Comparison of ENCODE assay signal across 15 cellular contexts in the genomic region with DNA sequence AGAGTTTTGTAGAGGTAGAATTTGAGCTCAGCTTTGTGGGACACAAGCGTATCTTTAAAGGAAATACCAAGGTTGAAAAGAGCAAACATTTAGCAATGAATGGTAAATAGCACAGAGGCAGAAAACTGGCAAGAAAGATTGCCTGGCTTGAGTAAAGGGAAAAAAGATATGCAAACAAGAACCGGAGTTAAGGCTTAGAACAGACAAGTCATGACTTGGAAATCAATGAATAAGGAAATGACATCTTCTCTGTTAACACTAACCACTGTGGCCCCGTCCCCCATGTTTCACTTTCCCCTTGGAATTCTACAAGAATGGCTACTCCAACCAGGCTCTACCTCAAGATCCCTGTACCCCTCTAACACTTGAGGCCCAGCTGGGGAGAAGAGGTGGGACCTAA. TPM values are rescaled to one million over a fixed set of nuclear protein-coding genes. Genes with fewer than 3 reads are reported as not detected.
A peak's percentile ranks its signal among the peaks of the same experiment; 100 is the strongest.
DNase-seq lines count a peak whose midpoint lies in the region; ATAC-seq, FAIRE-seq and TF ChIP-seq lines count a peak whose summit lies in the region.
"Had no signal": no experiment of that assay in that cellular context is flagged by ENCODE, and none has a peak within 500 bp of the region (broad histone marks: within the 10 kb centered on the region; RNA-seq: fewer than 3 reads in every experiment).

No MANE protein-coding gene starts in this region.

- H3K27ac Mint-ChIP-seq in CD4-positive, CD25-positive, alpha-beta regulatory T cell = peak overlapping the region in 2 of 3 donors; percentile 47 to 64
- H3K27ac Mint-ChIP-seq: stimulated activated naive CD8-positive, alpha-beta T cell treated with anti-CD3 and anti-CD28 coated beads, Interleukin-15, Interleukin-2, amounts not matched to agents 100 ng/mL and 50 ng/mL, for 24 hours had no signal

- no peaks in the 10 kb centered on the region for H3K9me3 Mint-ChIP-seq in CD4-positive, CD25-positive, alpha-beta regulatory T cell
- H3K9me3 Mint-ChIP-seq: stimulated activated naive CD8-positive, alpha-beta T cell treated with anti-CD3 and anti-CD28 coated beads, Interleukin-15, Interleukin-2, amounts not matched to agents 100 ng/mL and 50 ng/mL, for 24 hours had no signal

- no peak for ATAC-seq in CD4-positive, CD25-positive, alpha-beta regulatory T cell (ENCODE audit: low read depth in 2 of 2)
- ATAC-seq in RWPE2 (ENCODE audit: low read depth) (peak; percentile 25; the same call in 2 of the 3 replicates), HG03378 (IDR thresholded peaks at IDR 0.05; ENCODE audit: unreplicated experiment) (no peak), GM19452 (IDR thresholded peaks at IDR 0.05; ENCODE audit: unreplicated experiment) (no peak)

- TF ChIP-seq EP300 in esophagus muscularis mucosa (IDR thresholded peaks at IDR 0.05) = no peak

- H3K27ac ChIP-seq in CD4-positive, CD25-positive, alpha-beta regulatory T cell (ENCODE audit: insufficient read depth, low read length, poor library complexity, severe bottlenecking) = no peak overlapping the region
- peak overlapping the region; percentile 78 for H3K27ac ChIP-seq in RWPE2 (ENCODE audit: poor library complexity, severe bottlenecking)
- H3K27ac ChIP-seq in esophagus muscularis mucosa (replicated peaks in 1 of 4) = peak overlapping the region; percentile 29 to 55 (median 35)
- peak overlapping the region; percentile 39 for H3K27ac ChIP-seq in osteoblast (ENCODE audit: low read depth, low read length)
- H3K27ac ChIP-seq: HL-60, SJSA1 had no signal

- peak overlapping the region; percentile 28 for H3K4me2 ChIP-seq in osteoblast (ENCODE audit: insufficient read depth, low read length)

- TF ChIP-seq CTCF in RWPE2 (IDR thresholded peaks at IDR 0.05; ENCODE audit: poor library complexity, severe bottlenecking) (no peak), esophagus muscularis mucosa (IDR thresholded peaks at IDR 0.05) (no peak), osteoblast (IDR thresholded peaks at IDR 0.05; ENCODE audit: extremely low read depth, low read depth, low read length) (no peak)

- H3K9me3 ChIP-seq in CD4-positive, CD25-positive, alpha-beta regulatory T cell (ENCODE audit: control insufficient read depth in 2 of 2, low read length in 2 of 2) = no peaks in the 10 kb centered on the region
- no peaks in the 10 kb centered on the region for H3K9me3 ChIP-seq in RWPE2 (ENCODE audit: severe bottlenecking)
- no peaks in the 10 kb centered on the region for H3K9me3 ChIP-seq in esophagus muscularis mucosa
- H3K9me3 ChIP-seq in osteoblast (ENCODE audit: low read depth, low read length) = no peaks in the 10 kb centered on the region
- H3K9me3 ChIP-seq: SJSA1 had no signal

- 42% methylated on average over 3 of the region's 3 CpGs for WGBS in esophagus muscularis mucosa

- peaks cover 4% of the 10 kb centered on the region for H3K36me3 Mint-ChIP-seq in CD4-positive, CD25-positive, alpha-beta regulatory T cell

- no peaks in the 10 kb centered on the region for H3K27me3 ChIP-seq in CD4-positive, CD25-positive, alpha-beta regulatory T cell (ENCODE audit: control insufficient read depth, insufficient read depth, low read length)
- H3K27me3 ChIP-seq in RWPE2 (ENCODE audit: insufficient read depth, poor library complexity, severe bottlenecking) = no peaks in the 10 kb centered on the region
- H3K27me3 ChIP-seq in esophagus muscularis mucosa = no peaks in the 10 kb centered on the region
- H3K27me3 ChIP-seq in osteoblast (ENCODE audit: insufficient read depth, low read length) = no peaks in the 10 kb centered on the region
- H3K27me3 ChIP-seq: SJSA1 had no signal

- peak overlapping the region; percentile 14 for H2AFZ ChIP-seq in osteoblast (ENCODE audit: low read length)

- H3K27me3 Mint-ChIP-seq in CD4-positive, CD25-positive, alpha-beta regulatory T cell = no peaks in the 10 kb centered on the region
- H3K27me3 Mint-ChIP-seq: stimulated activated naive CD8-positive, alpha-beta T cell treated with anti-CD3 and anti-CD28 coated beads, Interleukin-15, Interleukin-2, amounts not matched to agents 100 ng/mL and 50 ng/mL, for 24 hours had no signal

- peaks cover 14% of the 10 kb centered on the region for H4K20me1 ChIP-seq in osteoblast (ENCODE audit: insufficient read depth, low read length)

- DNase-seq in CD4-positive, CD25-positive, alpha-beta regulatory T cell = no peak
- DNase-seq in RWPE2 (ENCODE audit: low spot score) = no peak
- no peak for DNase-seq in esophagus muscularis mucosa (ENCODE audit: extremely low spot score)
- no peak for DNase-seq in osteoblast (ENCODE audit: insufficient read length, low spot score, missing footprints)
- DNase-seq in activated gamma-delta T cell (lab: John Stamatoyannopoulos, UW) = no peak
- no peak for DNase-seq in HTR-8/SVneo (ENCODE audit: insufficient read length, low spot score)
- DNase-seq: kidney glomerular epithelial cell, NCI-H2029 had no signal

- peaks cover 35% of the 10 kb centered on the region for H3K4me1 ChIP-seq in CD4-positive, CD25-positive, alpha-beta regulatory T cell (ENCODE audit: control insufficient read depth, insufficient read depth, low read length, poor library complexity, severe bottlenecking)
- H3K4me1 ChIP-seq in RWPE2 (ENCODE audit: insufficient read depth, poor library complexity, severe bottlenecking) (peaks cover 40% of the 10 kb centered on the region), esophagus muscularis mucosa (peaks cover 20 to 74% (median 62%) of the 10 kb centered on the region in 4 donors), osteoblast (ENCODE audit: insufficient read depth, low read length) (peaks cover 27% of the 10 kb centered on the region)

- TF ChIP-seq POLR2A in esophagus muscularis mucosa (IDR thresholded peaks at IDR 0.05; ENCODE audit: low read depth) = no peak

- no peak overlapping the region for H3K4me3 ChIP-seq in CD4-positive, CD25-positive, alpha-beta regulatory T cell (ENCODE audit: low read depth, low read length)
- no peak overlapping the region for H3K4me3 ChIP-seq in RWPE2 (ENCODE audit: severe bottlenecking)
- no peak overlapping the region for H3K4me3 ChIP-seq in esophagus muscularis mucosa
- no peak overlapping the region for H3K4me3 ChIP-seq in osteoblast (ENCODE audit: insufficient read depth, low read length)
- H3K4me3 ChIP-seq: SJSA1 had no signal

- intact Hi-C loops in esophagus muscularis mucosa (cut with DNase I) = loop anchor here (5.0 kb wide), 1 partner anchor 134 kb away; no protein-coding TSS in a partner anchor

- H3K4me1 Mint-ChIP-seq in CD4-positive, CD25-positive, alpha-beta regulatory T cell = peaks cover 28 to 69% (median 51%) of the 10 kb centered on the region in 4 donors

- peak overlapping the region in 2 of 4 donors; percentile 26 to 61 for H3K4me3 Mint-ChIP-seq in CD4-positive, CD25-positive, alpha-beta regulatory T cell
- H3K4me3 Mint-ChIP-seq: stimulated activated naive CD8-positive, alpha-beta T cell treated with anti-CD3 and anti-CD28 coated beads, Interleukin-15, Interleukin-2, amounts not matched to agents 100 ng/mL and 50 ng/mL, for 24 hours had no signal

- no peak for FAIRE-seq in HTR-8/SVneo (lab: Jason Lieb, UNC)
- FAIRE-seq: D721Med, H54 had no signal

- H3K36me3 ChIP-seq in CD4-positive, CD25-positive, alpha-beta regulatory T cell (ENCODE audit: control insufficient read depth, insufficient read depth, low read length) = no peaks in the 10 kb centered on the region
- H3K36me3 ChIP-seq in RWPE2 (ENCODE audit: low read depth) (no peaks in the 10 kb centered on the region), esophagus muscularis mucosa (peaks cover 0 to 3% (median 0%) of the 10 kb centered on the region in 4 donors), osteoblast (ENCODE audit: insufficient read depth, low read length) (no peaks in the 10 kb centered on the region)

- peaks cover 79% of the 10 kb centered on the region for H3K79me2 ChIP-seq in osteoblast (ENCODE audit: insufficient read depth, low read length)

RNA-seq across cellular contexts. Expression of gene STAM2, which starts 3.8 kb away (rescaled TPM):
- total RNA-seq in CD4-positive, CD25-positive, alpha-beta regulatory T cell = 13.4 TPM
- 1 to 10 TPM; 4.6 to 8.7 (median 7.1) TPM for polyA plus RNA-seq in CD4-positive, CD25-positive, alpha-beta regulatory T cell
- total RNA-seq in esophagus muscularis mucosa = 10 to 100 TPM; 19.4 to 29.9 (median 23.9) TPM
- 51.6 and 52.5 TPM in 2 replicates for total RNA-seq in osteoblast
